29 cellular contexts compared by ENCODE assay signal in the genomic region with DNA sequence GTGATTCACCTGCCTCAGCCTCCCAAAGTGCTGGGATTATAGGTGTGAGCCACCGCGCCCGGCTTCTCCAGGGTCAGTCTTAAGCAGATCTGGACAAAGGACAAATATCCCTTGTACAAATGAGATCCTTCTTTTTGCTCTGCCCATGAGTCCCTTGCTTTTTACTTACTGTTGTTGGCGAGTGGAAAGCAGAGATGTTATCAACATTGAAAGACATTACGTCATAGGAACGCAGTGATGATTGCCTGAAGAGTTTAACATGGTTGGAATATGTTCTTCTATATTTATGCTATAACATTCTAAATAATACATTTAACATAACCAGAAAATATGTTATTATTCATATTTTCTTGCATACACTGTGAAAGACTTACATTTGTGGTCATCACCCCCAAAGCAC.
"Had no signal": no experiment of that assay in that cellular context is flagged by ENCODE, and none has a peak within 500 bp of the region (broad histone marks: within the 10 kb centered on the region; RNA-seq: fewer than 3 reads in every experiment).

No MANE protein-coding gene starts in this region.

- H3K4me3 Mint-ChIP-seq: dendritic cell treated with granulocyte-macrophage colony-stimulating factor and Interleukin-4, amounts not matched to agents 40 ng/mL and 50 ng/mL, for 4 days; effector memory CD8-positive, alpha-beta T cell; endodermal cell had no signal

- H3K27ac Mint-ChIP-seq: dendritic cell treated with granulocyte-macrophage colony-stimulating factor and Interleukin-4, amounts not matched to agents 40 ng/mL and 50 ng/mL, for 4 days; effector memory CD8-positive, alpha-beta T cell; endodermal cell had no signal

- H3K4me1 ChIP-seq: colonic mucosa, esophagus muscularis mucosa, esophagus squamous epithelium, foreskin keratinocyte, gastrocnemius medialis, gastroesophageal sphincter, heart left ventricle, heart right ventricle had no signal

- H3K27me3 ChIP-seq: colonic mucosa, dorsolateral prefrontal cortex, esophagus muscularis mucosa, esophagus squamous epithelium, foreskin keratinocyte, gastrocnemius medialis, gastroesophageal sphincter, heart left ventricle, heart right ventricle had no signal

- H3K9me3 ChIP-seq: colonic mucosa, esophagus muscularis mucosa, esophagus squamous epithelium, gastrocnemius medialis, gastroesophageal sphincter, heart left ventricle, heart right ventricle had no signal

- DNase-seq: colonic mucosa; cortex of kidney; dermis blood vessel endothelial cell; dorsolateral prefrontal cortex; effector CD4-positive, alpha-beta T cell; effector CD8-positive, alpha-beta T cell; effector memory CD4-positive, alpha-beta T cell; effector memory CD8-positive, alpha-beta T cell; endodermal cell; erythroblast; esophagus squamous epithelium; foreskin fibroblast; foreskin keratinocyte; foreskin melanocyte; gastrocnemius medialis; glutamatergic neuron; head of caudate nucleus; heart left ventricle; heart right ventricle had no signal

- H3K36me3 ChIP-seq: colonic mucosa, esophagus muscularis mucosa, esophagus squamous epithelium, gastrocnemius medialis, gastroesophageal sphincter, heart left ventricle, heart right ventricle had no signal

- H3K27ac ChIP-seq: colonic mucosa, coronary artery, dorsolateral prefrontal cortex, epithelial cell of prostate, esophagus muscularis mucosa, esophagus squamous epithelium, foreskin keratinocyte, gastrocnemius medialis, gastroesophageal sphincter, heart left ventricle, heart right ventricle had no signal

- ATAC-seq: effector memory CD8-positive, alpha-beta T cell; esophagus mucosa; foreskin keratinocyte; gastrocnemius medialis; gastroesophageal sphincter; heart left ventricle; heart right ventricle had no signal

- FAIRE-seq: colon, endometrium, endothelial cell of umbilical vein, frontal cortex had no signal

- H3K9me3 Mint-ChIP-seq: dendritic cell treated with granulocyte-macrophage colony-stimulating factor and Interleukin-4, amounts not matched to agents 40 ng/mL and 50 ng/mL, for 4 days had no signal

- H3K4me3 ChIP-seq: colonic mucosa, coronary artery, dorsolateral prefrontal cortex, esophagus muscularis mucosa, esophagus squamous epithelium, gastrocnemius medialis, gastroesophageal sphincter, heart left ventricle, heart right ventricle had no signal

- H3K27me3 Mint-ChIP-seq: dendritic cell treated with granulocyte-macrophage colony-stimulating factor and Interleukin-4, amounts not matched to agents 40 ng/mL and 50 ng/mL, for 4 days; effector memory CD8-positive, alpha-beta T cell had no signal
